ENCODE assay signal across 13 cellular contexts in the genomic region with DNA sequence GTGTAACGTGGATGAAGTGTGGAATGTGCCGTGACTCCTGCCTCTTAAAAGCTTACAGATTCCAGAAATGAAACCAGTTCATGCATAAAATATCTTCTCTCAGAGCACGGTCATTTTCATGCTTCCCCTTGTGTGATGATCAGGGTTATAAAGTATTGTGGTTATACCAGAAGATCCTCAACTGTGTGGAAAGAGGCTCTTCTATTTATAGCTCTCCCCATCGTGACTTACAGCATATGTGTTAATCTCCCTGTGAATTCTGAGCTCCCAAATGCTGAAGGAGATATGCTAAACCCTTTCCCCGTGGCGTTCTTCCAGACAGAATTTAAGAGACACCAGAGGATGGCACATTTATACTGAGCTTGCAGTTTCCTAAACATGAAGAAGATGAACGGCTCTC.
DNase-seq lines count a peak whose midpoint lies in the region; TF ChIP-seq lines count a peak whose summit lies in the region.
"Had no signal": no experiment of that assay in that cellular context is flagged by ENCODE, and none has a peak within 500 bp of the region (broad histone marks: within the 10 kb centered on the region; RNA-seq: fewer than 3 reads in every experiment).

No MANE protein-coding gene starts in this region.

- H3K4me1 Mint-ChIP-seq in dendritic cell treated with granulocyte-macrophage colony-stimulating factor and Interleukin-4, amounts not matched to agents 40 ng/mL and 50 ng/mL, for 4 days (ENCODE audit: low read depth): peaks cover 56% of the 10 kb centered on the region
- peaks cover 5% of the 10 kb centered on the region for H3K4me1 Mint-ChIP-seq in nephron progenitor cell

- H3K4me3 Mint-ChIP-seq in dendritic cell treated with granulocyte-macrophage colony-stimulating factor and Interleukin-4, amounts not matched to agents 40 ng/mL and 50 ng/mL, for 4 days: peak overlapping the region; percentile 39
- H3K4me3 Mint-ChIP-seq in nephron progenitor cell: no peak overlapping the region
- H3K4me3 Mint-ChIP-seq: naive thymus-derived CD8-positive, alpha-beta T cell had no signal

- intact Hi-C loops in dendritic cell treated with granulocyte-macrophage colony-stimulating factor and Interleukin-4, amounts not matched to agents 40 ng/mL and 50 ng/mL, for 4 days (cut with micrococcal nuclease): no loop called here

- no peaks in the 10 kb centered on the region for H3K36me3 Mint-ChIP-seq in dendritic cell treated with granulocyte-macrophage colony-stimulating factor and Interleukin-4, amounts not matched to agents 40 ng/mL and 50 ng/mL, for 4 days (ENCODE audit: low read depth)
- no peaks in the 10 kb centered on the region for H3K36me3 Mint-ChIP-seq in nephron progenitor cell (ENCODE audit: low read depth)
- H3K36me3 Mint-ChIP-seq: naive thymus-derived CD8-positive, alpha-beta T cell had no signal

- DNase-seq in DMS79 (lab: John Stamatoyannopoulos, UW) (peak; percentile 82), M059J (ENCODE audit: low read depth) (peak; percentile 64), retinal pigment epithelial cell (ENCODE audit: low read depth) (peak; percentile 83), nephron progenitor cell (no peak), NCI-H748 treated with DMSO at 0.1 percent for 48 hours (lab: John Stamatoyannopoulos, UW) (no peak)
- no peak for DNase-seq in activated CD8-positive, alpha-beta memory T cell treated with anti-CD3 and anti-CD28 coated beads for 24 hours
- DNase-seq in activated T-cell treated with anti-CD3 and anti-CD28 coated beads, Interleukin-2, amount 50 U/mL, for 48 hours: no peak
- DNase-seq: activated CD4-positive, alpha-beta T cell treated with anti-CD3 and anti-CD28 coated beads, Interleukin-2, amount 50 U/mL, for 48 hours; activated naive CD4-positive, alpha-beta T cell treated with Interleukin-2 at 50 U/mL for 16 hours; naive thymus-derived CD8-positive, alpha-beta T cell; SW 1271 had no signal

- no peak overlapping the region for H3K4me3 ChIP-seq in retinal pigment epithelial cell (ENCODE audit: low read length)
- H3K4me3 ChIP-seq: K562 had no signal

- no peaks in the 10 kb centered on the region for H3K9me3 Mint-ChIP-seq in dendritic cell treated with granulocyte-macrophage colony-stimulating factor and Interleukin-4, amounts not matched to agents 40 ng/mL and 50 ng/mL, for 4 days
- peaks cover 14% of the 10 kb centered on the region for H3K9me3 Mint-ChIP-seq in nephron progenitor cell
- H3K9me3 Mint-ChIP-seq: naive thymus-derived CD8-positive, alpha-beta T cell had no signal

- H3K27me3 Mint-ChIP-seq in dendritic cell treated with granulocyte-macrophage colony-stimulating factor and Interleukin-4, amounts not matched to agents 40 ng/mL and 50 ng/mL, for 4 days: peaks cover 2% of the 10 kb centered on the region
- peaks cover 37% of the 10 kb centered on the region for H3K27me3 Mint-ChIP-seq in nephron progenitor cell (ENCODE audit: low read depth, poor library complexity)

- H3K27ac Mint-ChIP-seq in dendritic cell treated with granulocyte-macrophage colony-stimulating factor and Interleukin-4, amounts not matched to agents 40 ng/mL and 50 ng/mL, for 4 days: peak overlapping the region; percentile 41
- no peak overlapping the region for H3K27ac Mint-ChIP-seq in nephron progenitor cell
- H3K27ac Mint-ChIP-seq: naive thymus-derived CD8-positive, alpha-beta T cell had no signal

- TF ChIP-seq CTCF in retinal pigment epithelial cell (conservative IDR thresholded peaks at IDR 0.05; ENCODE audit: low read depth, low read length) (no peak), nephron progenitor cell (IDR thresholded peaks at IDR 0.05) (no peak)

Comparison
In these comparisons a context has a peak if more than half of its experiments do, and no peak if none do; other contexts are left out.
1. DNase-seq: peak in DMS79 (single experiment), M059J (single experiment) and retinal pigment epithelial cell (single experiment); none in nephron progenitor cell (single experiment), activated CD8-positive, alpha-beta memory T cell treated with anti-CD3 and anti-CD28 coated beads for 24 hours (single experiment), activated T-cell treated with anti-CD3 and anti-CD28 coated beads, Interleukin-2, amount 50 U/mL, for 48 hours (0 of 2) and NCI-H748 treated with DMSO at 0.1 percent for 48 hours (single experiment).